11 cellular contexts compared by ENCODE assay signal in the genomic region with DNA sequence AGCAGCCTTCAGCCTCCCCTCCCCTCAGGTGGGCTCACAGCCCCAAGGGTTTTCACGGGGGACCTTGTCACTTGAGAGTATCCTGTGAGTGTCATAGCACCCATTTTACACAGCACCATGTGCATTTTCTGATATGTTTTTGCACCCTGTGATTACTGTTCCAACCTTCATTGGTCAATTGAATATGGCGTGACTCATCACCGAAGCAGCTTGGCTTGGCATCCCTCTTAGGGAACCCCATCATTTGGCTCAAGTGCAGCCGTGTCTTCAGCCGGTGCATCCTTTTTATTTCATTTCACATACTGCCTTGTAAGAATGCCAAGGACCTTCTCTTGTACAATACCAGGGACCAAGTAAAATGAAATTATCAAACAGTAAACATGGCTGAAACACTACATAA. TPM values are rescaled to one million over a fixed set of nuclear protein-coding genes. Genes with fewer than 3 reads are reported as not detected.
DNase-seq lines count a peak whose midpoint lies in the region; ATAC-seq, FAIRE-seq and TF ChIP-seq lines count a peak whose summit lies in the region.
"Had no signal": no experiment of that assay in that cellular context is flagged by ENCODE, and none has a peak within 500 bp of the region (broad histone marks: within the 10 kb centered on the region; RNA-seq: fewer than 3 reads in every experiment).

No MANE protein-coding gene starts in this region.

- POLR2A ChIA-PET in A549 (lab: Yijun Ruan, JAX) = no interaction called here

- ATAC-seq in A549 = no peak; a peak in 2 of 6 replicates
- ATAC-seq in GM21528 (IDR thresholded peaks at IDR 0.05; ENCODE audit: low FRiP score, unreplicated experiment) = no peak

- TF ChIP-seq RAD21 in A549 (conservative IDR thresholded peaks at IDR 0.05 in 1 of 2, IDR thresholded peaks at IDR 0.05 in 1 of 2) = no peak

- peaks cover 52% of the 10 kb centered on the region for H3K4me1 ChIP-seq in A549

- peak overlapping the region; percentile 15 for H3K4me2 ChIP-seq in A549

- WGBS in A549 (ENCODE audit: missing lambda C conversion rate) = 60% methylated on average over 5 of the region's 5 CpGs

- H3K4me3 ChIP-seq in A549 (no peak overlapping the region), choroid plexus epithelial cell (ENCODE audit: low read depth, low read length) (no peak overlapping the region)
- H3K4me3 ChIP-seq: tibial artery had no signal

- no peak for TF ChIP-seq POLR2A in A549 (IDR thresholded peaks at IDR 0.05; ENCODE audit: low read length)

- TF ChIP-seq EP300 in A549 (IDR thresholded peaks at IDR 0.05) = no peak

- H3K9me3 ChIP-seq in A549 = no peaks in the 10 kb centered on the region
- H3K9me3 ChIP-seq: tibial artery had no signal

- CTCF ChIA-PET in A549 (lab: Yijun Ruan, JAX) = interaction anchor here (1.5 to 3.7 kb wide), 3 partner anchors 17 to 267 kb away, joined by 5 to 15 read pairs (median 5); no protein-coding TSS in a partner anchor

- FAIRE-seq in A549 (lab: Jason Lieb, UNC) (no peak), frontal cortex (lab: Jason Lieb, UNC) (no peak)

- DNase-seq in A549 (ENCODE audit: low read depth in 1 of 2, low spot score in 1 of 2) = no peak
- peak; percentile 64 for DNase-seq in M059J (ENCODE audit: low read depth)
- peak; percentile 78 for DNase-seq in choroid plexus epithelial cell (ENCODE audit: low read depth)
- peak; percentile 79 for DNase-seq in iris pigment epithelial cell (ENCODE audit: low read depth)
- DNase-seq in activated CD4-positive, CD25-positive, alpha-beta regulatory T cell (lab: John Stamatoyannopoulos, UW) = no peak
- DNase-seq in HuH-7 (ENCODE audit: low spot score) = no peak
- DNase-seq in frontal cortex (ENCODE audit: low spot score in 2 of 2) = no peak
- DNase-seq: DMS79 treated with DMSO at 0.1 percent for 48 hours, NCI-H146 had no signal

- no peak for TF ChIP-seq CTCF in A549 (IDR thresholded peaks at IDR 0.05)
- no peak for TF ChIP-seq CTCF in choroid plexus epithelial cell (conservative IDR thresholded peaks at IDR 0.05; ENCODE audit: low read depth, low read length)

- peak overlapping the region in 1 of 2 experiments; percentile 67; a peak in 3 of 6 replicates for H3K27ac ChIP-seq in A549

TF ChIP-seq in A549, 52 proteins besides CTCF, POLR2A, EP300 and RAD21:
- TF ChIP-seq TFCP2L1 (CRISPR knock-in tag; IDR thresholded peaks at IDR 0.05) = no peak
- TF ChIP-seq FOSL2 (IDR thresholded peaks at IDR 0.05) = no peak
- TF ChIP-seq FOSL2 (CRISPR knock-in tag; IDR thresholded peaks at IDR 0.05) = peak; percentile 22; the same call in 1 of the 2 replicates
- no peak for TF ChIP-seq HOXB13 (CRISPR knock-in tag; IDR thresholded peaks at IDR 0.05; ENCODE audit: low read depth)
- TF ChIP-seq, protein P1, sequence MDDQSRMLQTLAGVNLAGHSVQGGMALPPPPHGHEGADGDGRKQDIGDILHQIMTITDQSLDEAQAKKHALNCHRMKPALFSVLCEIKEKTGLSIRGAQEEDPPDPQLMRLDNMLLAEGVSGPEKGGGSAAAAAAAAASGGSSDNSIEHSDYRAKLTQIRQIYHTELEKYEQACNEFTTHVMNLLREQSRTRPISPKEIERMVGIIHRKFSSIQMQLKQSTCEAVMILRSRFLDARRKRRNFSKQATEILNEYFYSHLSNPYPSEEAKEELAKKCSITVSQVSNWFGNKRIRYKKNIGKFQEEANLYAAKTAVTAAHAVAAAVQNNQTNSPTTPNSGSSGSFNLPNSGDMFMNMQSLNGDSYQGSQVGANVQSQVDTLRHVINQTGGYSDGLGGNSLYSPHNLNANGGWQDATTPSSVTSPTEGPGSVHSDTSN (IDR thresholded peaks at IDR 0.05) = no peak

RNA-seq across cellular contexts. Expression of a gene that starts 57.6 kb away (rescaled TPM):
- polyA plus RNA-seq in A549 (2011; rRNA removed) = 56.1 and 106 TPM in 2 replicates
- 51.6 and 76.5 TPM in 2 replicates for polyA plus RNA-seq in A549 (2012; cell fraction: cytosol; rRNA removed)
- polyA plus RNA-seq in A549 (2012; cell fraction: nucleus; rRNA removed) = 147 and 167 TPM in 2 replicates
- 27.5 to 31.5 TPM (median 31.4 TPM) in 3 replicates for polyA plus RNA-seq in A549 (2017; fragmentation: RNase III; extraction: RNeasy Plus Mini Kit Qiagen cat#74134 plus additional on column Dnase treatment)
- polyA minus RNA-seq in A549 (2011; rRNA and poly(A)+ RNA removed) = 73.2 and 96.6 TPM in 2 replicates
- total RNA-seq in M059J (2014; rRNA removed; shearing (Covaris generic)) = 3.6 and 5.3 TPM in 2 replicates
- 6.5 TPM for total RNA-seq in frontal cortex

Comparison
In these comparisons a context has a peak if more than half of its experiments do, and no peak if none do; other contexts are left out.
1. DNase-seq: peak in M059J (single experiment), choroid plexus epithelial cell (single experiment) and iris pigment epithelial cell (single experiment); none in A549 (0 of 2), activated CD4-positive, CD25-positive, alpha-beta regulatory T cell (0 of 4), HuH-7 (single experiment) and frontal cortex (0 of 2).